ENCODE assay signal across 11 cellular contexts in genomic region chr20:4809707-4810106, GRCh38. TPM values are rescaled to one million over a fixed set of nuclear protein-coding genes. Genes with fewer than 3 reads are reported as not detected.
DNase-seq lines count a peak whose midpoint lies in the region; ATAC-seq and TF ChIP-seq lines count a peak whose summit lies in the region.
"Had no signal": no experiment of that assay in that cellular context is flagged by ENCODE, and none has a peak within 500 bp of the region (broad histone marks: within the 10 kb centered on the region; RNA-seq: fewer than 3 reads in every experiment).

No MANE protein-coding gene starts in this region.

- H3K27ac Mint-ChIP-seq in T-helper 2 cell treated with Interferon-gamma antibody and Interleukin-4, amounts not matched to agents 5 μg/mL and 100 μg/mL, for 36 hours, result peak overlapping the region; percentile 17
- H3K27ac Mint-ChIP-seq in naive thymus-derived CD4-positive, alpha-beta T cell, result peak overlapping the region; percentile 71 to 100 (median 98)
- H3K27ac Mint-ChIP-seq: endodermal cell had no signal

- H3K79me2 ChIP-seq in DOHH2 (ENCODE audit: control insufficient read depth, low read length), result peaks cover 79% of the 10 kb centered on the region
- no peaks in the 10 kb centered on the region for H3K79me2 ChIP-seq in SK-N-SH (ENCODE audit: insufficient read depth)

- H3K27me3 ChIP-seq in DOHH2 (ENCODE audit: control insufficient read depth, low read length) (no peaks in the 10 kb centered on the region), SK-N-SH (ENCODE audit: insufficient read depth) (no peaks in the 10 kb centered on the region)
- H3K27me3 ChIP-seq in naive thymus-derived CD4-positive, alpha-beta T cell (ENCODE audit: control insufficient read depth in 2 of 2, insufficient read depth in 2 of 2, low read length in 2 of 2), result no peaks in the 10 kb centered on the region

- peaks cover 58% of the 10 kb centered on the region for H3K4me1 Mint-ChIP-seq in T-helper 2 cell treated with Interferon-gamma antibody and Interleukin-4, amounts not matched to agents 5 μg/mL and 100 μg/mL, for 36 hours (ENCODE audit: low read depth)
- peaks cover 57 to 99% (median 94%) of the 10 kb centered on the region in 7 donors for H3K4me1 Mint-ChIP-seq in naive thymus-derived CD4-positive, alpha-beta T cell

- WGBS in SK-N-SH (ENCODE audit: low lambda C conversion rate), result 72% methylated on average over 8 of the region's 8 CpGs

- H3K4me2 ChIP-seq in DOHH2 (ENCODE audit: low read length) (peak overlapping the region; percentile 99), SK-N-SH (no peak overlapping the region)

- no peaks in the 10 kb centered on the region for H3K9me3 ChIP-seq in DOHH2 (ENCODE audit: control insufficient read depth, insufficient read depth, low read length)
- no peaks in the 10 kb centered on the region for H3K9me3 ChIP-seq in naive thymus-derived CD4-positive, alpha-beta T cell (ENCODE audit: control insufficient read depth in 2 of 3, low read length in 3 of 3)
- H3K9me3 ChIP-seq in SK-N-SH, result no peaks in the 10 kb centered on the region

- H2AFZ ChIP-seq in SK-N-SH (ENCODE audit: low read depth), result no peak overlapping the region

- intact Hi-C loops in naive thymus-derived CD4-positive, alpha-beta T cell (cut with micrococcal nuclease), result loop anchor here (5.0 to 10.0 kb wide), 7 partner anchors 58 to 1717 kb away; partner anchors contain the start of gene SLC23A2 (in 1 of the 2)

- DNase-seq in T-helper 2 cell treated with Interferon-gamma antibody and Interleukin-4, amounts not matched to agents 5 μg/mL and 100 μg/mL, for 36 hours (ENCODE audit: low spot score), result no peak
- DNase-seq in naive thymus-derived CD4-positive, alpha-beta T cell, result peak in 2 of 9 donors; percentile 27 to 29
- no peak for DNase-seq in SK-N-SH
- DNase-seq: endodermal cell, NCI-H524, T1000 had no signal

- no peaks in the 10 kb centered on the region for H3K27me3 Mint-ChIP-seq in T-helper 2 cell treated with Interferon-gamma antibody and Interleukin-4, amounts not matched to agents 5 μg/mL and 100 μg/mL, for 36 hours (ENCODE audit: low read depth)
- H3K27me3 Mint-ChIP-seq in naive thymus-derived CD4-positive, alpha-beta T cell, result no peaks in the 10 kb centered on the region

- H3K4me3 ChIP-seq in DOHH2 (ENCODE audit: low read length) (peak overlapping the region; percentile 20; the same call in 1 of the 2 replicates), SK-N-SH (ENCODE audit: low read depth in 2 of 2, low read length in 1 of 2) (no peak overlapping the region)
- no peak overlapping the region for H3K4me3 ChIP-seq in naive thymus-derived CD4-positive, alpha-beta T cell (ENCODE audit: low read length)

- H3K36me3 Mint-ChIP-seq in T-helper 2 cell treated with Interferon-gamma antibody and Interleukin-4, amounts not matched to agents 5 μg/mL and 100 μg/mL, for 36 hours (ENCODE audit: low read depth), result peaks cover 39% of the 10 kb centered on the region
- peaks cover 6 to 40% (median 24%) of the 10 kb centered on the region in 5 donors for H3K36me3 Mint-ChIP-seq in naive thymus-derived CD4-positive, alpha-beta T cell

- no peak for TF ChIP-seq EP300 in SK-N-SH (IDR thresholded peaks at IDR 0.05; ENCODE audit: borderline replicate concordance in 1 of 2, low read depth in 1 of 2, low read length in 1 of 2)

- CTCF ChIA-PET in naive thymus-derived CD4-positive, alpha-beta T cell (lab: Charles Lee), result interaction anchor here (1.8 kb wide), 1 partner anchor 146 kb away, joined by 11 read pairs; no protein-coding TSS in a partner anchor
- CTCF ChIA-PET in SK-N-SH (lab: Yijun Ruan, JAX), result interaction anchor here (1.5 kb wide), 1 partner anchor 12 kb away, joined by 3 read pairs; no protein-coding TSS in a partner anchor

- H3K9me2 ChIP-seq in DOHH2 (replicated peaks; ENCODE audit: control insufficient read depth, low read length), result no peaks in the 10 kb centered on the region
- no peaks in the 10 kb centered on the region for H3K9me2 ChIP-seq in SK-N-SH

- TF ChIP-seq CTCF in DOHH2 (IDR thresholded peaks at IDR 0.05; ENCODE audit: low read depth, low read length, poor library complexity, severe bottlenecking) (no peak), SK-N-SH (IDR thresholded peaks at IDR 0.05) (no peak)

- POLR2A ChIA-PET in naive thymus-derived CD4-positive, alpha-beta T cell (lab: Charles Lee), result interaction anchor here (0.6 to 3.3 kb wide), 6 partner anchors 10 to 59 kb away, joined by 3 to 20 read pairs (median 4); no protein-coding TSS in a partner anchor
- POLR2A ChIA-PET in SK-N-SH (lab: Yijun Ruan, JAX), result no interaction called here

- H3F3A ChIP-seq in DOHH2 (ENCODE audit: control insufficient read depth, insufficient read depth) (peaks cover 29% of the 10 kb centered on the region), SK-N-SH (replicated peaks; ENCODE audit: insufficient read depth) (no peaks in the 10 kb centered on the region)

- no peak overlapping the region for H3K4me3 Mint-ChIP-seq in T-helper 2 cell treated with Interferon-gamma antibody and Interleukin-4, amounts not matched to agents 5 μg/mL and 100 μg/mL, for 36 hours
- H3K4me3 Mint-ChIP-seq in naive thymus-derived CD4-positive, alpha-beta T cell, result peak overlapping the region in 8 of 10 donors; percentile 17 to 98 (median 70)
- H3K4me3 Mint-ChIP-seq: endodermal cell had no signal

- peaks cover 72% of the 10 kb centered on the region for H3K36me3 ChIP-seq in DOHH2 (ENCODE audit: control insufficient read depth, low read length)
- peaks cover 0 to 12% (median 11%) of the 10 kb centered on the region in 3 experiments for H3K36me3 ChIP-seq in naive thymus-derived CD4-positive, alpha-beta T cell (ENCODE audit: control insufficient read depth in 2 of 3, insufficient read depth in 3 of 3, low read length in 3 of 3)
- H3K36me3 ChIP-seq in SK-N-SH (replicated peaks in 1 of 2; ENCODE audit: control insufficient read depth in 1 of 2, insufficient read depth in 2 of 2, low read length in 1 of 2), result no peaks in the 10 kb centered on the region

- no peaks in the 10 kb centered on the region for H3K9me3 Mint-ChIP-seq in T-helper 2 cell treated with Interferon-gamma antibody and Interleukin-4, amounts not matched to agents 5 μg/mL and 100 μg/mL, for 36 hours
- H3K9me3 Mint-ChIP-seq in naive thymus-derived CD4-positive, alpha-beta T cell, result peaks cover 0 to 2% (median 0%) of the 10 kb centered on the region in 11 donors
- H3K9me3 Mint-ChIP-seq: endodermal cell had no signal

- peaks cover 6% of the 10 kb centered on the region; the same call in 1 of the 2 replicates for H4K20me1 ChIP-seq in DOHH2 (ENCODE audit: control insufficient read depth, insufficient read depth, low read depth, low read length)
- H4K20me1 ChIP-seq in SK-N-SH (ENCODE audit: insufficient read depth), result no peaks in the 10 kb centered on the region

- H3K9ac ChIP-seq in SK-N-SH, result no peak overlapping the region

- ATAC-seq in HG02678 (IDR thresholded peaks at IDR 0.05; ENCODE audit: unreplicated experiment) (peak; percentile 22), GM21825 (IDR thresholded peaks at IDR 0.05; ENCODE audit: unreplicated experiment) (no peak), HG02763 (IDR thresholded peaks at IDR 0.05; ENCODE audit: unreplicated experiment) (no peak), HG03196 (IDR thresholded peaks at IDR 0.05; ENCODE audit: unreplicated experiment) (no peak)
- ATAC-seq in naive thymus-derived CD4-positive, alpha-beta T cell, result no peak

- TF ChIP-seq RAD21 in SK-N-SH (IDR thresholded peaks at IDR 0.05; ENCODE audit: low read length), result no peak

- H3K4me1 ChIP-seq in DOHH2 (ENCODE audit: control insufficient read depth, low read length) (peaks cover 69% of the 10 kb centered on the region), SK-N-SH (ENCODE audit: control insufficient read depth in 1 of 2, insufficient read depth in 2 of 2, low read depth in 1 of 2, low read length in 1 of 2) (no peaks in the 10 kb centered on the region)
- H3K4me1 ChIP-seq in naive thymus-derived CD4-positive, alpha-beta T cell (ENCODE audit: control insufficient read depth in 2 of 2, insufficient read depth in 2 of 2, low read length in 2 of 2), result peaks cover 63 to 70% of the 10 kb centered on the region in 2 donors

- no peak overlapping the region for H3K27ac ChIP-seq in DOHH2 (ENCODE audit: low read depth, low read length)
- H3K27ac ChIP-seq in naive thymus-derived CD4-positive, alpha-beta T cell (ENCODE audit: low read depth, low read length), result peak overlapping the region; percentile 98
- H3K27ac ChIP-seq in SK-N-SH (ENCODE audit: low read depth in 2 of 2, low read length in 1 of 2), result no peak overlapping the region

TF ChIP-seq in SK-N-SH, 30 proteins besides CTCF, POLR2A, EP300 and RAD21 (continues in another document):
- TF ChIP-seq TCF12 (IDR thresholded peaks at IDR 0.05), result no peak
- no peak for TF ChIP-seq GABPA (IDR thresholded peaks at IDR 0.05; ENCODE audit: low read depth)
- no peak for TF ChIP-seq REST (IDR thresholded peaks at IDR 0.05; ENCODE audit: low read depth, low read length)
- TF ChIP-seq FOXM1 (IDR thresholded peaks at IDR 0.05; ENCODE audit: low read depth), result no peak

RNA-seq across cellular contexts. Expression of gene RASSF2, which starts 13.7 kb away (rescaled TPM):
- 10 to 100 TPM; 24.7 to 67.4 (median 27.0) TPM for total RNA-seq in naive thymus-derived CD4-positive, alpha-beta T cell
- polyA plus RNA-seq in naive thymus-derived CD4-positive, alpha-beta T cell, result 10 to 100 TPM; 23.0 to 44.6 TPM
- 0.39 and 0.73 TPM in 2 replicates for polyA plus RNA-seq in SK-N-SH (2012; rRNA removed)
- 0.51 and 0.64 TPM in 2 replicates for polyA plus RNA-seq in SK-N-SH (2012; cell fraction: cytosol; rRNA removed)
- 0.38 and 0.55 TPM in 2 replicates for polyA plus RNA-seq in SK-N-SH (2012; cell fraction: nucleus; rRNA removed)

Comparison
In these comparisons a context has a peak if more than half of its experiments do, and no peak if none do; other contexts are left out.
1. RNA of gene RASSF2, which starts 13.7 kb away (polyA plus RNA-seq): 23.0 to 44.6 TPM in naive thymus-derived CD4-positive, alpha-beta T cell; 0.38 to 0.73 TPM in SK-N-SH; every median in the first group is over 10 times any median in the second.